In the genomic region with DNA sequence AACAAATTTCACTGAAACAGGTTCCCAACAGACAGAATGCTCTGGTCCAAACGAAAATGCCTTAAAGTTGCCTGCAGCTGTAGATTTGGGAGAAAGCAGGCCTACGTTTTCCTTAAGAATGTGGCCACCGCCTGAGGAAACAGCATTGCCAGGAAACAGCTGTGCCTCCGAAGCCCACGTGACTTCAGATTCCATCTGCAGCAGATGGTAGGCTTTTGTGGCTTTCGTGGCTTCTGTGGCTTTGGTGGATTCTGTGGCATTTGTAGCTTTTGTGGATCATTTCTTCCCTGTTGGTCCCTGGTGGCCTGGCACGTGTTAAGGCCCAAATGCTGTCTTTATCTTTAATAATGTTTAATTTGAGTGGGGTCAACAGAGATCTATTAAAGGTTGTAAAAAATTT, we compare ENCODE assay signal across 3 cellular contexts.
TF ChIP-seq lines count a peak whose summit lies in the region.

No MANE protein-coding gene starts in this region.

TF ChIP-seq in HepG2, 621 proteins besides CTCF, POLR2A, EP300 and RAD21:
- TF ChIP-seq, protein P1, sequence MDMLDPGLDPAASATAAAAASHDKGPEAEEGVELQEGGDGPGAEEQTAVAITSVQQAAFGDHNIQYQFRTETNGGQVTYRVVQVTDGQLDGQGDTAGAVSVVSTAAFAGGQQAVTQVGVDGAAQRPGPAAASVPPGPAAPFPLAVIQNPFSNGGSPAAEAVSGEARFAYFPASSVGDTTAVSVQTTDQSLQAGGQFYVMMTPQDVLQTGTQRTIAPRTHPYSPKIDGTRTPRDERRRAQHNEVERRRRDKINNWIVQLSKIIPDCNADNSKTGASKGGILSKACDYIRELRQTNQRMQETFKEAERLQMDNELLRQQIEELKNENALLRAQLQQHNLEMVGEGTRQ (IDR thresholded peaks at IDR 0.05; ENCODE audit: low read depth, low read length) = 0 out of 2 replicates have a peak, but pooled peaks have one; percentile 31
- TF ChIP-seq, protein P1 (CRISPR knock-in tag; IDR thresholded peaks at IDR 0.05; ENCODE audit: borderline replicate concordance) = no peak; the same call in 1 of the 2 replicates
- TF ChIP-seq, protein P2, sequence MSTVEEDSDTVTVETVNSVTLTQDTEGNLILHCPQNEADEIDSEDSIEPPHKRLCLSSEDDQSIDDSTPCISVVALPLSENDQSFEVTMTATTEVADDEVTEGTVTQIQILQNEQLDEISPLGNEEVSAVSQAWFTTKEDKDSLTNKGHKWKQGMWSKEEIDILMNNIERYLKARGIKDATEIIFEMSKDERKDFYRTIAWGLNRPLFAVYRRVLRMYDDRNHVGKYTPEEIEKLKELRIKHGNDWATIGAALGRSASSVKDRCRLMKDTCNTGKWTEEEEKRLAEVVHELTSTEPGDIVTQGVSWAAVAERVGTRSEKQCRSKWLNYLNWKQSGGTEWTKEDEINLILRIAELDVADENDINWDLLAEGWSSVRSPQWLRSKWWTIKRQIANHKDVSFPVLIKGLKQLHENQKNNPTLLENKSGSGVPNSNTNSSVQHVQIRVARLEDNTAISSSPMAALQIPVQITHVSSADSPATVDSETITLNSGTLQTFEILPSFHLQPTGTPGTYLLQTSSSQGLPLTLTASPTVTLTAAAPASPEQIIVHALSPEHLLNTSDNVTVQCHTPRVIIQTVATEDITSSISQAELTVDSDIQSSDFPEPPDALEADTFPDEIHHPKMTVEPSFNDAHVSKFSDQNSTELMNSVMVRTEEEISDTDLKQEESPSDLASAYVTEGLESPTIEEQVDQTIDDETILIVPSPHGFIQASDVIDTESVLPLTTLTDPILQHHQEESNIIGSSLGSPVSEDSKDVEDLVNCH (CRISPR knock-in tag; IDR thresholded peaks at IDR 0.05) = no peak
- TF ChIP-seq, protein P3, sequence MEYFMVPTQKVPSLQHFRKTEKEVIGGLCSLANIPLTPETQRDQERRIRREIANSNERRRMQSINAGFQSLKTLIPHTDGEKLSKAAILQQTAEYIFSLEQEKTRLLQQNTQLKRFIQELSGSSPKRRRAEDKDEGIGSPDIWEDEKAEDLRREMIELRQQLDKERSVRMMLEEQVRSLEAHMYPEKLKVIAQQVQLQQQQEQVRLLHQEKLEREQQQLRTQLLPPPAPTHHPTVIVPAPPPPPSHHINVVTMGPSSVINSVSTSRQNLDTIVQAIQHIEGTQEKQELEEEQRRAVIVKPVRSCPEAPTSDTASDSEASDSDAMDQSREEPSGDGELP (IDR thresholded peaks at IDR 0.05; ENCODE audit: borderline replicate concordance, low read depth) = 0 out of 2 replicates have a peak, but pooled peaks have one; percentile 36
- TF ChIP-seq MXI1 (IDR thresholded peaks at IDR 0.05; ENCODE audit: borderline replicate concordance, low read depth, low read length) = no peak

TF ChIP-seq in GM12878, 131 proteins besides CTCF, POLR2A, EP300 and RAD21:
- TF ChIP-seq ZNF207 (IDR thresholded peaks at IDR 0.05; ENCODE audit: borderline replicate concordance) = no peak
- TF ChIP-seq, protein P4, sequence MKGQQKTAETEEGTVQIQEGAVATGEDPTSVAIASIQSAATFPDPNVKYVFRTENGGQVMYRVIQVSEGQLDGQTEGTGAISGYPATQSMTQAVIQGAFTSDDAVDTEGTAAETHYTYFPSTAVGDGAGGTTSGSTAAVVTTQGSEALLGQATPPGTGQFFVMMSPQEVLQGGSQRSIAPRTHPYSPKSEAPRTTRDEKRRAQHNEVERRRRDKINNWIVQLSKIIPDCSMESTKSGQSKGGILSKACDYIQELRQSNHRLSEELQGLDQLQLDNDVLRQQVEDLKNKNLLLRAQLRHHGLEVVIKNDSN (IDR thresholded peaks at IDR 0.05; ENCODE audit: borderline replicate concordance, extremely low read length, insufficient read depth, low read depth, low read length) = peak; percentile 22

TF ChIP-seq in WTC11, 78 proteins besides CTCF, POLR2A, EP300 and RAD21:
- TF ChIP-seq, protein P1 (CRISPR knock-in tag; IDR thresholded peaks at IDR 0.05) = no peak
- no peak for TF ChIP-seq FOXJ3 (CRISPR knock-in tag; IDR thresholded peaks at IDR 0.05; ENCODE audit: borderline replicate concordance)
- TF ChIP-seq, protein P5, sequence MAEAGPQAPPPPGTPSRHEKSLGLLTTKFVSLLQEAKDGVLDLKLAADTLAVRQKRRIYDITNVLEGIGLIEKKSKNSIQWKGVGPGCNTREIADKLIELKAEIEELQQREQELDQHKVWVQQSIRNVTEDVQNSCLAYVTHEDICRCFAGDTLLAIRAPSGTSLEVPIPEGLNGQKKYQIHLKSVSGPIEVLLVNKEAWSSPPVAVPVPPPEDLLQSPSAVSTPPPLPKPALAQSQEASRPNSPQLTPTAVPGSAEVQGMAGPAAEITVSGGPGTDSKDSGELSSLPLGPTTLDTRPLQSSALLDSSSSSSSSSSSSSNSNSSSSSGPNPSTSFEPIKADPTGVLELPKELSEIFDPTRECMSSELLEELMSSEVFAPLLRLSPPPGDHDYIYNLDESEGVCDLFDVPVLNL (CRISPR knock-in tag; IDR thresholded peaks at IDR 0.05; ENCODE audit: borderline replicate concordance, low read depth) = no peak
- no peak for TF ChIP-seq TCF7 (CRISPR knock-in tag; IDR thresholded peaks at IDR 0.05; ENCODE audit: low read depth)
- no peak for TF ChIP-seq MYBL2 (CRISPR knock-in tag; IDR thresholded peaks at IDR 0.05)
- TF ChIP-seq, protein P6, sequence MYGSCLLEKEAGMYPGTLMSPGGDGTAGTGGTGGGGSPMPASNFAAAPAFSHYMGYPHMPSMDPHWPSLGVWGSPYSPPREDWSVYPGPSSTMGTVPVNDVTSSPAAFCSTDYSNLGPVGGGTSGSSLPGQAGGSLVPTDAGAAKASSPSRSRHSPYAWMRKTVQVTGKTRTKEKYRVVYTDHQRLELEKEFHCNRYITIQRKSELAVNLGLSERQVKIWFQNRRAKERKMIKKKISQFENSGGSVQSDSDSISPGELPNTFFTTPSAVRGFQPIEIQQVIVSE (CRISPR knock-in tag; IDR thresholded peaks at IDR 0.05; ENCODE audit: borderline replicate concordance) = no peak
- TF ChIP-seq, protein P7, sequence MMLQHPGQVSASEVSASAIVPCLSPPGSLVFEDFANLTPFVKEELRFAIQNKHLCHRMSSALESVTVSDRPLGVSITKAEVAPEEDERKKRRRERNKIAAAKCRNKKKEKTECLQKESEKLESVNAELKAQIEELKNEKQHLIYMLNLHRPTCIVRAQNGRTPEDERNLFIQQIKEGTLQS (CRISPR knock-in tag; conservative IDR thresholded peaks at IDR 0.05) = no peak
- TF ChIP-seq FOXP1 (CRISPR knock-in tag; IDR thresholded peaks at IDR 0.05; ENCODE audit: borderline replicate concordance) = no peak
- no peak for TF ChIP-seq ZNF138 (CRISPR knock-in tag; conservative IDR thresholded peaks at IDR 0.05)
- TF ChIP-seq, protein P8, sequence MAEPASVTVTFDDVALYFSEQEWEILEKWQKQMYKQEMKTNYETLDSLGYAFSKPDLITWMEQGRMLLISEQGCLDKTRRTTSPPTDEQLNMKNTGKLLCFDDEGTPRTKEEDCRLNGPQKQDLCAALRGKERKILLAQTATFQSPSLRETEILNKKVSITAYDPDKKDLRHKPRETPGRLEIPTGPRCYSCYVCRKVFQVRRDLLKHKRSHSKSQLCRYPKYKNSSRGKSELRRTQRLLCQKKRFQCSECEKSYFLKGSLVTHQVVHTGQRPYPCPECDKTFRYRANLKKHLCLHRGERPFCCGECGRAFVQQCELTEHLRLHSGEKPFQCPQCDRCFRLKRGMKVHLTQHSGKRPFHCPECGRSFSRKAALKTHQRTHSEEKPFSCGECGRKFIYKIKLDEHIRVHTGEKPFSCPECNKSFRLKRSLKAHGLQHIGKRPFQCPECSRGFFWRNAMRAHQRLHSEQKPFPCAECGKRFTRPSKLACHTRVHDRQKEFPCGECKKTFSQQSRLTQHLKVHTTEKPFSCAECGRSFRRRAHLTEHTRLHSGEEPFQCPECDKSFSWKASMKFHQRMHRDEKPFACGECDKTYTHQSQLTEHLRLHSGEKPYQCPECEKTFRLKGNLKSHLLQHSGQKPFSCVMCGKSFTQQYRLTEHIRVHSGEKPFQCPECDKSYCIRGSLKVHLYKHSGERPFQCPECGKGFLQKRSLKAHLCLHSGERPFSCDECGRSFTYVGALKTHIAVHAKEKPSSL (CRISPR knock-in tag; conservative IDR thresholded peaks at IDR 0.05) = no peak
